ENCODE assay signal across 8 cellular contexts in the genomic region with DNA sequence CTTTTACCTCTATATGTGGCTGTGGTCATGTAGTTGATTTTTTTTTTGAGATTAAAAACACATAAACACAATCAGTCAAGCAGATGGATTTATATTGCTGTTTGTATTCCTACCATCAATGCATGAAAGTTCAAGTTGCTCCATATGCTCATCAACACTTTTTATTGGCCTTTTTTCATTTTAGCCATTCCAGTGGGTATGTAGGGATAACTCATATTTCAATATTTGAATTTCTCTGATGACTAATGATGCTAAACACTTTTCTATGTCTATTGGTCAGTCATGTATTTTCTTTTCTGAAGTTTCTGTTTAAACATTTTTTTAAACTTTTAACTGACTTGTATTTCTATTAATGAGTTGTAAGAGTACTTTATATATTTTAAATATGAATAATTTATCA.
"Had no signal": no experiment of that assay in that cellular context is flagged by ENCODE, and none has a peak within 500 bp of the region (broad histone marks: within the 10 kb centered on the region; RNA-seq: fewer than 3 reads in every experiment).

No MANE protein-coding gene starts in this region.

- H3K4me3 ChIP-seq: K562 had no signal

- H3K9ac ChIP-seq: KMS-11 had no signal

- H3K4me2 ChIP-seq: KMS-11 had no signal

- FAIRE-seq: HepG2, HTR-8/SVneo, K562 had no signal

- H3K27ac ChIP-seq: HL-60, KMS-11 had no signal

- DNase-seq: IMR-90, KBM-7, KG1 had no signal

- ATAC-seq: HepG2, K562 had no signal
